ENCODE assay signal across 1 cellular context in the genomic region with DNA sequence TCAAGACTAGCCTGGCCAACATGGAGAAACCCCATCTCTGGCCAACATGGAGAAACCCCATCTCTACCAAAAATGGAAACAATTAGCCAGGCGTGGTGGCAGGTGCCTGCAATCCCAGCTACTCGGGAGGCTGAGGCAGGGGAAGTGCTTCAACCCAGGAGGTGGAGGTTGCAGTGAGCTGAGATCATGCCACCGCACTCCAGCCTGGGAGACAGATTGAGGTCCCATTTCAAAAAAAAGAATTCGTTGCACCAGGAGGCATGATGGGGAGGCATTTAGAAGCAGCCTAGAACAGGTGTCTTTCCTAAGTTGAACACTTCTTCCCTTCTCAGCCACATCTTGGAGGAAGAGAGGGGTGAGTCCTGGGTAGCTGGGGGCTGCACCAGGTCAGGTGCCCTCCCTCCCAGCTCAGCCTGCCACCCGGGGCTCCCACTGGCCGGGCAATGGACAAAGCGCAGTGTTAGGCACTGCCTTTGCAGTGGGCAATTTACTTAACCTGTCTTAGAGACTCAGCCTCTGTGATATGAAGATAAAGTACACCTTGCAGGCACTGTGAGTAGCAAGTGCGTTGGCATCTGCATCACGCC.
TF ChIP-seq lines count a peak whose summit lies in the region.

No MANE protein-coding gene starts in this region.

TF ChIP-seq in endothelial cell of umbilical vein, 7 proteins besides CTCF, POLR2A, EP300 and RAD21:
- no peak for TF ChIP-seq JUN (IDR thresholded peaks at IDR 0.05; ENCODE audit: borderline replicate concordance, insufficient read depth, insufficient read length, low read depth)
- TF ChIP-seq, protein P1, sequence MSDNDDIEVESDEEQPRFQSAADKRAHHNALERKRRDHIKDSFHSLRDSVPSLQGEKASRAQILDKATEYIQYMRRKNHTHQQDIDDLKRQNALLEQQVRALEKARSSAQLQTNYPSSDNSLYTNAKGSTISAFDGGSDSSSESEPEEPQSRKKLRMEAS (IDR thresholded peaks at IDR 0.05; ENCODE audit: insufficient read depth, insufficient read length): no peak
- TF ChIP-seq POLR2AphosphoS5 (IDR thresholded peaks at IDR 0.05; ENCODE audit: insufficient read depth, low read depth, low read length): no peak
- TF ChIP-seq MYC (IDR thresholded peaks at IDR 0.05; ENCODE audit: low read depth, low read length): no peak
- no peak for TF ChIP-seq EZH2 (IDR thresholded peaks at IDR 0.05; ENCODE audit: borderline replicate concordance, low read depth, low read length, severe bottlenecking)
- no peak for TF ChIP-seq GATA2 (IDR thresholded peaks at IDR 0.05; ENCODE audit: insufficient read depth, insufficient read length, low read depth, low read length)
